In the genomic region with DNA sequence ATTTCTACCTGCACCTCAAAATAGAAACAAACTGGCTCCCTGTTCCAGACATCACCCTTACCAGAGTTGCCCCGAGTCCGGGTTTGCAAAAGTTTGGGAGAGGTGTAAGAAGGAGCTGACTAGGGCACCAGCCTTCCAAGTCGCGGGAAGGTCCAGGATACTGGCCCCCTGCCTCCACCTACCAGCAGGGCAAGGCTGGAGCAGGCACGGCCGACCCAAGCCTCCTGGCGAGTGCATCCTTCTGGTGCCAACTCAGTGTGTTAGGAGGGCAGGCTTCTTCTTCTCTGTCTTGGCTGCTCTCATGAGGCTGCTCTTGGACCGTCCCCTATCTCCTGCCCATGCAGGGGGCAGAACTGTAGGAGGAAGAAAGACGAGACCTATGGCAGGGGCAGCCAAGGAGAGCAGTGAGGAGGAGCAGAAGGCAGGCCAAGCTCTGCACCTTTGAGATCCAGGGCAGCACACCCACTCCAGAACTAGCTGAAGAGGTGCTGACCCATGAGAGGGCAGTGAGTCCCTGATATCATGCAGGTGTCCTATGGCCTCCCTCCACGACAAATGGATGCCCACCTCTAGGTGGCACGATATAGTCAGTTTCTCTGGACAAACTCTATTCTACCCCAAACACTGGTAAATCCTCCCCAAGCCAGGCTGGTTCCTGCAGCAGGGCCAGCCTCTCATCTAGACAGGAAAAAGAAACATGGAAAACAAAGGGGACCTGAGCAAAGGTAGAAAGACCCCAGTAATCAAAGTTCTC, we compare ENCODE assay signal across 15 cellular contexts. TPM values are rescaled to one million over a fixed set of nuclear protein-coding genes. Genes with fewer than 3 reads are reported as not detected.
DNase-seq lines count a peak whose midpoint lies in the region; ATAC-seq and TF ChIP-seq lines count a peak whose summit lies in the region.
"Had no signal": no experiment of that assay in that cellular context is flagged by ENCODE, and none has a peak within 500 bp of the region (broad histone marks: within the 10 kb centered on the region; RNA-seq: fewer than 3 reads in every experiment).

No MANE protein-coding gene starts in this region.

- no peak overlapping the region for H3K9ac ChIP-seq in HCT116 (ENCODE audit: low read length)

- no peak overlapping the region for H3K4me2 ChIP-seq in HCT116 (ENCODE audit: low read length)

- no peaks in the 10 kb centered on the region for H3K9me2 ChIP-seq in HCT116 (ENCODE audit: insufficient read depth)

- POLR2A ChIA-PET in HCT116 (lab: Charles Lee) = interaction anchor here (1.0 kb wide), 1 partner anchor 9 kb away, joined by 3 read pairs; no protein-coding TSS in a partner anchor

- no peak overlapping the region for H3K4me3 ChIP-seq in HCT116 (replicated peaks in 1 of 2; ENCODE audit: low read depth in 1 of 2, low read length in 2 of 2)
- H3K4me3 ChIP-seq: dorsolateral prefrontal cortex, heart right ventricle, K562, upper lobe of left lung had no signal

- H3K27ac ChIP-seq in HCT116 (ENCODE audit: low read depth, low read length) = no peak overlapping the region
- H3K27ac ChIP-seq: heart right ventricle, upper lobe of left lung had no signal

- H3K9me3 ChIP-seq in HCT116 (ENCODE audit: control insufficient read depth in 1 of 2, insufficient read depth in 1 of 2, low read depth in 1 of 2, low read length in 2 of 2) = no peaks in the 10 kb centered on the region
- H3K9me3 ChIP-seq: heart right ventricle, upper lobe of left lung had no signal

- H3K4me1 Mint-ChIP-seq in activated T-cell treated with anti-CD3 and anti-CD28 coated beads, Interleukin-2, amount 50 U/mL, for 24 hours (ENCODE audit: low read depth) = peaks cover 94% of the 10 kb centered on the region
- peaks cover 83% of the 10 kb centered on the region for H3K4me1 Mint-ChIP-seq in activated T-helper 1 cell treated with anti-CD3 and anti-CD28 coated beads, Interleukin-12 subunit alpha, Interleukin-12 subunit beta, Interleukin-2, Interleukin-4 antibody, amounts not matched to agents 30 ng/mL and 10 ng/mL and 1 ng/mL, durations not matched to agents 14 hours and 24 hours and 36 hours (ENCODE audit: low read depth)
- H3K4me1 Mint-ChIP-seq in stimulated activated effector memory CD8-positive, alpha-beta T cell treated with anti-CD3 and anti-CD28 coated beads, Interleukin-12 subunit alpha, Interleukin-12 subunit beta, amount 100 ng/mL, for 72 hours = peaks cover 94% of the 10 kb centered on the region

- peak overlapping the region; percentile 58 for H3K4me3 Mint-ChIP-seq in activated T-cell treated with anti-CD3 and anti-CD28 coated beads, Interleukin-2, amount 50 U/mL, for 24 hours
- H3K4me3 Mint-ChIP-seq in activated T-helper 1 cell treated with anti-CD3 and anti-CD28 coated beads, Interleukin-12 subunit alpha, Interleukin-12 subunit beta, Interleukin-2, Interleukin-4 antibody, amounts not matched to agents 30 ng/mL and 10 ng/mL and 1 ng/mL, durations not matched to agents 14 hours and 24 hours and 36 hours = no peak overlapping the region
- peak overlapping the region; percentile 59 for H3K4me3 Mint-ChIP-seq in stimulated activated effector memory CD8-positive, alpha-beta T cell treated with anti-CD3 and anti-CD28 coated beads, Interleukin-12 subunit alpha, Interleukin-12 subunit beta, amount 100 ng/mL, for 72 hours

- H3K79me2 ChIP-seq in HCT116 (ENCODE audit: insufficient read depth, low read length) = peaks cover 36% of the 10 kb centered on the region

- H3K4me1 ChIP-seq in HCT116 (ENCODE audit: control insufficient read depth in 1 of 2, insufficient read depth in 2 of 2, low read length in 2 of 2) = peaks cover 7 to 9% of the 10 kb centered on the region in 2 experiments

- intact Hi-C loops in HCT116 (cut with micrococcal nuclease) = no loop called here
- intact Hi-C loops in activated T-helper 1 cell treated with anti-CD3 and anti-CD28 coated beads, Interleukin-12 subunit alpha, Interleukin-12 subunit beta, Interleukin-2, Interleukin-4 antibody, amounts not matched to agents 30 ng/mL and 10 ng/mL and 1 ng/mL, durations not matched to agents 14 hours and 24 hours and 36 hours (cut with micrococcal nuclease) = no loop called here

- no peaks in the 10 kb centered on the region for H4K20me1 ChIP-seq in HCT116 (ENCODE audit: insufficient read depth)

- TF ChIP-seq RAD21 in HCT116 (IDR thresholded peaks at IDR 0.05; ENCODE audit: low read depth) = no peak

- H3K36me3 Mint-ChIP-seq in activated T-cell treated with anti-CD3 and anti-CD28 coated beads, Interleukin-2, amount 50 U/mL, for 24 hours (ENCODE audit: low read depth) = peaks cover 30% of the 10 kb centered on the region
- H3K36me3 Mint-ChIP-seq in activated T-helper 1 cell treated with anti-CD3 and anti-CD28 coated beads, Interleukin-12 subunit alpha, Interleukin-12 subunit beta, Interleukin-2, Interleukin-4 antibody, amounts not matched to agents 30 ng/mL and 10 ng/mL and 1 ng/mL, durations not matched to agents 14 hours and 24 hours and 36 hours (ENCODE audit: low read depth) = peaks cover 23% of the 10 kb centered on the region
- H3K36me3 Mint-ChIP-seq in stimulated activated effector memory CD8-positive, alpha-beta T cell treated with anti-CD3 and anti-CD28 coated beads, Interleukin-12 subunit alpha, Interleukin-12 subunit beta, amount 100 ng/mL, for 72 hours = peaks cover 72% of the 10 kb centered on the region

- H3K9me3 Mint-ChIP-seq in activated T-cell treated with anti-CD3 and anti-CD28 coated beads, Interleukin-2, amount 50 U/mL, for 24 hours = no peaks in the 10 kb centered on the region
- no peaks in the 10 kb centered on the region for H3K9me3 Mint-ChIP-seq in activated T-helper 1 cell treated with anti-CD3 and anti-CD28 coated beads, Interleukin-12 subunit alpha, Interleukin-12 subunit beta, Interleukin-2, Interleukin-4 antibody, amounts not matched to agents 30 ng/mL and 10 ng/mL and 1 ng/mL, durations not matched to agents 14 hours and 24 hours and 36 hours
- H3K9me3 Mint-ChIP-seq in stimulated activated effector memory CD8-positive, alpha-beta T cell treated with anti-CD3 and anti-CD28 coated beads, Interleukin-12 subunit alpha, Interleukin-12 subunit beta, amount 100 ng/mL, for 72 hours = no peaks in the 10 kb centered on the region

- no peaks in the 10 kb centered on the region for H3K27me3 Mint-ChIP-seq in activated T-cell treated with anti-CD3 and anti-CD28 coated beads, Interleukin-2, amount 50 U/mL, for 24 hours
- no peaks in the 10 kb centered on the region for H3K27me3 Mint-ChIP-seq in activated T-helper 1 cell treated with anti-CD3 and anti-CD28 coated beads, Interleukin-12 subunit alpha, Interleukin-12 subunit beta, Interleukin-2, Interleukin-4 antibody, amounts not matched to agents 30 ng/mL and 10 ng/mL and 1 ng/mL, durations not matched to agents 14 hours and 24 hours and 36 hours (ENCODE audit: insufficient read depth)

- H3K36me3 ChIP-seq in HCT116 (ENCODE audit: control insufficient read depth in 1 of 2, insufficient read depth in 2 of 2, low read length in 2 of 2) = no peaks in the 10 kb centered on the region

- DNase-seq in activated T-cell treated with anti-CD3 and anti-CD28 coated beads, Interleukin-2, amount 50 U/mL, for 24 hours = no peak
- no peak for DNase-seq in activated T-cell treated with anti-CD3 and anti-CD28 coated beads, Interleukin-2, amount 50 U/mL, for 1 hour
- DNase-seq in HCT116 (ENCODE audit: low read depth, low spot score) = no peak
- DNase-seq in activated T-helper 1 cell treated with anti-CD3 and anti-CD28 coated beads, Interleukin-12 subunit alpha, Interleukin-12 subunit beta, Interleukin-2, Interleukin-4 antibody, amounts not matched to agents 30 ng/mL and 10 ng/mL and 1 ng/mL, durations not matched to agents 14 hours and 24 hours and 36 hours (ENCODE audit: low spot score) = no peak
- no peak for DNase-seq in stimulated activated effector memory CD8-positive, alpha-beta T cell treated with anti-CD3 and anti-CD28 coated beads, Interleukin-12 subunit alpha, Interleukin-12 subunit beta, amount 100 ng/mL, for 72 hours (ENCODE audit: low spot score in 2 of 2)
- DNase-seq: dorsolateral prefrontal cortex; heart right ventricle; kidney; Right ventricle myocardium superior; stimulated activated CD4-positive, alpha-beta T cell treated with anti-CD3 and anti-CD28 coated beads, Interleukin-4, amount 100 ng/mL, for 1 hour had no signal

- peak overlapping the region; percentile 96 for H3K27ac Mint-ChIP-seq in activated T-cell treated with anti-CD3 and anti-CD28 coated beads, Interleukin-2, amount 50 U/mL, for 24 hours
- H3K27ac Mint-ChIP-seq in activated T-helper 1 cell treated with anti-CD3 and anti-CD28 coated beads, Interleukin-12 subunit alpha, Interleukin-12 subunit beta, Interleukin-2, Interleukin-4 antibody, amounts not matched to agents 30 ng/mL and 10 ng/mL and 1 ng/mL, durations not matched to agents 14 hours and 24 hours and 36 hours = peak overlapping the region; percentile 13
- H3K27ac Mint-ChIP-seq in stimulated activated effector memory CD8-positive, alpha-beta T cell treated with anti-CD3 and anti-CD28 coated beads, Interleukin-12 subunit alpha, Interleukin-12 subunit beta, amount 100 ng/mL, for 72 hours = peak overlapping the region; percentile 91

- RAD21 ChIA-PET in HCT116 (lab: Charles Lee; ENCODE audit: low non-redundant PET in 1 of 2, low total read pairs in 2 of 2, uncharacterized antibody in 2 of 2, unreplicated experiment in 2 of 2) = no interaction called here

- no peaks in the 10 kb centered on the region for H3K27me3 ChIP-seq in HCT116 (ENCODE audit: insufficient read depth, low read length)
- H3K27me3 ChIP-seq: dorsolateral prefrontal cortex, heart right ventricle, upper lobe of left lung had no signal

- TF ChIP-seq POLR2A in HCT116 (IDR thresholded peaks at IDR 0.05; ENCODE audit: borderline replicate concordance, extremely low read depth, insufficient read depth, insufficient read length) = no peak

- peak in 1 of 3 experiments; percentile 12; a peak in 1 of 6 replicates for TF ChIP-seq CTCF in HCT116 (IDR thresholded peaks at IDR 0.05 in 2 of 3, conservative IDR thresholded peaks at IDR 0.05 in 1 of 3; ENCODE audit: borderline replicate concordance in 1 of 3, insufficient read depth in 1 of 3, low read depth in 2 of 3, low read length in 2 of 3)

- peak; percentile 44; the same call in 1 of the 2 replicates for ATAC-seq in HCT116
- ATAC-seq in stimulated activated effector memory CD8-positive, alpha-beta T cell treated with anti-CD3 and anti-CD28 coated beads, Interleukin-12 subunit alpha, Interleukin-12 subunit beta, amount 100 ng/mL, for 72 hours = no peak
- ATAC-seq in HG03460 (IDR thresholded peaks at IDR 0.05; ENCODE audit: unreplicated experiment) = no peak
- ATAC-seq in GM21619 (IDR thresholded peaks at IDR 0.05; ENCODE audit: unreplicated experiment) = no peak
- no peak for ATAC-seq in HG02884 (IDR thresholded peaks at IDR 0.05; ENCODE audit: unreplicated experiment)
- ATAC-seq: heart right ventricle, K562 had no signal

- CTCF ChIA-PET in HCT116 (lab: Charles Lee) = interaction anchor here (1.0 kb wide), 1 partner anchor 367 kb away, joined by 3 read pairs; no protein-coding TSS in a partner anchor

- no peak overlapping the region for H2AFZ ChIP-seq in HCT116 (ENCODE audit: low read depth, low read length, poor library complexity, severe bottlenecking)

- no TSS peak for BruUV-seq in HCT116 (replicated peaks; lab: Mats Ljungman, UMichigan)

RNA-seq across cellular contexts. Expression of a gene that starts 54.4 kb away (rescaled TPM):
- 34.3 TPM for total RNA-seq in HCT116 (2021; ENCODE audit: unreplicated experiment)
- 20.0 and 24.7 TPM in 2 replicates for polyA plus RNA-seq in HCT116 (2012)
- total RNA-seq in activated T-helper 1 cell treated with anti-CD3 and anti-CD28 coated beads, Interleukin-12 subunit alpha, Interleukin-12 subunit beta, Interleukin-2, Interleukin-4 antibody, amounts not matched to agents 30 ng/mL and 10 ng/mL and 1 ng/mL, durations not matched to agents 14 hours and 24 hours and 36 hours = 147 TPM in 2 replicates

Comparison
In these comparisons a context has a peak if more than half of its experiments do, and no peak if none do; other contexts are left out.
1. H3K27ac Mint-ChIP-seq: peak in every context shown above with its lines; median percentile 96 in activated T-cell treated with anti-CD3 and anti-CD28 coated beads, Interleukin-2, amount 50 U/mL, for 24 hours; 91 in stimulated activated effector memory CD8-positive, alpha-beta T cell treated with anti-CD3 and anti-CD28 coated beads, Interleukin-12 subunit alpha, Interleukin-12 subunit beta, amount 100 ng/mL, for 72 hours; 13 in activated T-helper 1 cell treated with anti-CD3 and anti-CD28 coated beads, Interleukin-12 subunit alpha, Interleukin-12 subunit beta, Interleukin-2, Interleukin-4 antibody, amounts not matched to agents 30 ng/mL and 10 ng/mL and 1 ng/mL, durations not matched to agents 14 hours and 24 hours and 36 hours.